ENCODE assay signal across 8 cellular contexts in genomic region chr9:83538172-83538889, GRCh38. TPM values are rescaled to one million over a fixed set of nuclear protein-coding genes. Genes with fewer than 3 reads are reported as not detected.
A peak's percentile ranks its signal among the peaks of the same experiment; 100 is the strongest.
DNase-seq lines count a peak whose midpoint lies in the region; ATAC-seq and TF ChIP-seq lines count a peak whose summit lies in the region.

FRMD3 (minus strand) TSS chr9:83538401; CDS start chr9:83538231, 170 bp downstream.

- peak within 1 kb of the TSS; percentile 67 for H3K27ac Mint-ChIP-seq in dendritic cell treated with granulocyte-macrophage colony-stimulating factor and Interleukin-4, amounts not matched to agents 40 ng/mL and 50 ng/mL, for 4 days

- intact Hi-C loops in dendritic cell treated with granulocyte-macrophage colony-stimulating factor and Interleukin-4, amounts not matched to agents 40 ng/mL and 50 ng/mL, for 4 days (cut with micrococcal nuclease) = loop anchor here (10.0 kb wide), 2 partner anchors 64 to 104 kb away; no protein-coding TSS in a partner anchor

- peaks cover 7% of the 10 kb centered on the region for H3K4me1 Mint-ChIP-seq in dendritic cell treated with granulocyte-macrophage colony-stimulating factor and Interleukin-4, amounts not matched to agents 40 ng/mL and 50 ng/mL, for 4 days (ENCODE audit: low read depth)

- H3K9ac ChIP-seq in KMS-11 = no peak within 1 kb of the TSS

- H3K4me2 ChIP-seq in KMS-11 = peak within 1 kb of the TSS; percentile 36; the same call in 1 of the 2 replicates

- peak; percentile 67 for ATAC-seq in GM18867 (IDR thresholded peaks at IDR 0.05; ENCODE audit: unreplicated experiment)
- peak; percentile 95 for ATAC-seq in left lobe of liver

- H3K4me1 ChIP-seq in KMS-11 (ENCODE audit: low read depth, poor library complexity, severe bottlenecking) (no peaks in the 10 kb centered on the region), SJSA1 (replicated peaks) (peaks cover 31% of the 10 kb centered on the region)

- TF ChIP-seq CTCF in AG10803 (conservative IDR thresholded peaks at IDR 0.05; ENCODE audit: low read length) (peak; percentile 72), KMS-11 (conservative IDR thresholded peaks at IDR 0.05; ENCODE audit: low read depth, low read length) (0 out of 2 replicates have a peak, but pooled peaks have one; percentile 19)

- H3K79me2 ChIP-seq in KMS-11 (ENCODE audit: insufficient read depth, low read depth) = no peaks in the 10 kb centered on the region

- H3K27me3 ChIP-seq in KMS-11 (ENCODE audit: insufficient read depth, low read depth) = no peaks in the 10 kb centered on the region
- no peaks in the 10 kb centered on the region for H3K27me3 ChIP-seq in SJSA1 (replicated peaks)

- DNase-seq in AG10803 (ENCODE audit: low read depth) (peak; percentile 84), SJSA1 (ENCODE audit: low read depth in 1 of 2, low spot score in 2 of 2) (peak; percentile 89 to 92), left lobe of liver (ENCODE audit: low spot score) (peak; percentile 79), NAMALWA (ENCODE audit: low spot score) (no peak)
- DNase-seq in stimulated activated CD4-positive, alpha-beta T cell treated with anti-CD3 and anti-CD28 coated beads, Interleukin-12 subunit alpha, Interleukin-12 subunit beta, amount 100 ng/mL, for 48 hours (ENCODE audit: low read depth in 2 of 3, low spot score in 1 of 3) = peak; percentile 7 to 12 (median 9)

- H3K9me3 ChIP-seq in SJSA1 (replicated peaks) = no peaks in the 10 kb centered on the region

- no peaks in the 10 kb centered on the region for H4K20me1 ChIP-seq in KMS-11 (ENCODE audit: insufficient read depth)

- H3K27ac ChIP-seq in KMS-11 (no peak within 1 kb of the TSS), SJSA1 (peak within 1 kb of the TSS; percentile 62)

- H3K4me3 ChIP-seq in AG10803 (ENCODE audit: low read length) (peak within 1 kb of the TSS; percentile 64), KMS-11 (IDR thresholded peaks at IDR 0.05; ENCODE audit: insufficient read depth, low read depth, low read length) (no peak within 1 kb of the TSS), SJSA1 (peak within 1 kb of the TSS; percentile 63)

- H3K27me3 Mint-ChIP-seq in dendritic cell treated with granulocyte-macrophage colony-stimulating factor and Interleukin-4, amounts not matched to agents 40 ng/mL and 50 ng/mL, for 4 days = peaks cover 42% of the 10 kb centered on the region

- H3K9me3 Mint-ChIP-seq in dendritic cell treated with granulocyte-macrophage colony-stimulating factor and Interleukin-4, amounts not matched to agents 40 ng/mL and 50 ng/mL, for 4 days = no peaks in the 10 kb centered on the region

- peaks cover 4% of the 10 kb centered on the region for H3K36me3 Mint-ChIP-seq in dendritic cell treated with granulocyte-macrophage colony-stimulating factor and Interleukin-4, amounts not matched to agents 40 ng/mL and 50 ng/mL, for 4 days (ENCODE audit: low read depth)

- H2AFZ ChIP-seq in KMS-11 (ENCODE audit: low read depth) = peak within 1 kb of the TSS; percentile 26

- peak within 1 kb of the TSS; percentile 84 for H3K4me3 Mint-ChIP-seq in dendritic cell treated with granulocyte-macrophage colony-stimulating factor and Interleukin-4, amounts not matched to agents 40 ng/mL and 50 ng/mL, for 4 days

- H3K36me3 ChIP-seq in KMS-11 (ENCODE audit: insufficient read depth) = no peaks in the 10 kb centered on the region
- no peaks in the 10 kb centered on the region; the same call in 1 of the 2 replicates for H3K36me3 ChIP-seq in SJSA1

RNA-seq across cellular contexts. Expression of gene FRMD3, which starts in this region (rescaled TPM):
- total RNA-seq in SJSA1 (2014; rRNA removed; shearing (Covaris generic)) = 15.5 and 25.3 TPM in 2 replicates
- total RNA-seq in left lobe of liver = 0.53 TPM

Comparison
In these comparisons a context has a peak if more than half of its experiments do, and no peak if none do; other contexts are left out.
1. RNA of gene FRMD3 (total RNA-seq): 15.5 to 25.3 TPM in SJSA1; 0.53 TPM in left lobe of liver (single experiment); every median in the first group is over 10 times any median in the second.
2. Peak in DNase-seq and ATAC-seq in left lobe of liver; RNA of the gene not detected or under 1 TPM.